13 cellular contexts compared by ENCODE assay signal in genomic region chr12:49808686-49809368, GRCh38. TPM values are rescaled to one million over a fixed set of nuclear protein-coding genes. Genes with fewer than 3 reads are reported as not detected.
DNase-seq lines count a peak whose midpoint lies in the region; ATAC-seq and TF ChIP-seq lines count a peak whose summit lies in the region.
"Had no signal": no experiment of that assay in that cellular context is flagged by ENCODE, and none has a peak within 500 bp of the region (broad histone marks: within the 10 kb centered on the region; RNA-seq: fewer than 3 reads in every experiment).

No MANE protein-coding gene starts in this region.

- H3K4me1 ChIP-seq in tibial artery: peaks cover 0 to 32% (median 23%) of the 10 kb centered on the region in 4 donors

- no peaks in the 10 kb centered on the region for H3K9me3 ChIP-seq in tibial artery

- H3K27ac Mint-ChIP-seq in neural crest cell (ENCODE audit: unreplicated experiment): peak overlapping the region; percentile 97
- H3K27ac Mint-ChIP-seq: activated T-helper 1 cell treated with anti-CD3 and anti-CD28 coated beads, Interleukin-12 subunit alpha, Interleukin-12 subunit beta, Interleukin-2, Interleukin-4 antibody, amounts not matched to agents 30 ng/mL and 10 ng/mL and 1 ng/mL, durations not matched to agents 14 hours and 24 hours and 36 hours; naive thymus-derived CD8-positive, alpha-beta T cell had no signal

- ATAC-seq in left ventricle myocardium superior (peak; percentile 81), HG03025 (IDR thresholded peaks at IDR 0.05; ENCODE audit: low FRiP score, unreplicated experiment) (no peak), HG02884 (IDR thresholded peaks at IDR 0.05; ENCODE audit: unreplicated experiment) (no peak), GM18505 (IDR thresholded peaks at IDR 0.05; ENCODE audit: unreplicated experiment) (no peak)
- ATAC-seq: naive thymus-derived CD8-positive, alpha-beta T cell had no signal

- no peak for TF ChIP-seq CTCF in neural crest cell (conservative IDR thresholded peaks at IDR 0.05)
- no peak for TF ChIP-seq CTCF in tibial artery (IDR thresholded peaks at IDR 0.05)

- no peaks in the 10 kb centered on the region for H3K36me3 Mint-ChIP-seq in neural crest cell (ENCODE audit: low read depth)

- H3K4me1 Mint-ChIP-seq in neural crest cell: peaks cover 58% of the 10 kb centered on the region

- peak overlapping the region; percentile 60 for H3K4me3 Mint-ChIP-seq in neural crest cell
- H3K4me3 Mint-ChIP-seq: activated T-helper 1 cell treated with anti-CD3 and anti-CD28 coated beads, Interleukin-12 subunit alpha, Interleukin-12 subunit beta, Interleukin-2, Interleukin-4 antibody, amounts not matched to agents 30 ng/mL and 10 ng/mL and 1 ng/mL, durations not matched to agents 14 hours and 24 hours and 36 hours; IgD-negative memory B cell; naive thymus-derived CD8-positive, alpha-beta T cell had no signal

- peak; percentile 83 for DNase-seq in left ventricle myocardium superior
- DNase-seq in neural crest cell (ENCODE audit: low read depth, low spot score): peak; percentile 41
- DNase-seq in tibial artery: peak; percentile 50 to 79
- DNase-seq in activated CD8-positive, alpha-beta memory T cell treated with anti-CD3 and anti-CD28 coated beads, Interleukin-2, amount 50 U/mL, for 4 hours: no peak
- DNase-seq: EL; naive thymus-derived CD8-positive, alpha-beta T cell; T-helper 9 cell had no signal

- H3K27me3 Mint-ChIP-seq in neural crest cell (ENCODE audit: low read depth): no peaks in the 10 kb centered on the region
- H3K27me3 Mint-ChIP-seq: IgD-negative memory B cell; naive thymus-derived CD8-positive, alpha-beta T cell had no signal

- no peak for TF ChIP-seq POLR2A in GM18505 (IDR thresholded peaks at IDR 0.05; ENCODE audit: borderline replicate concordance, extremely low read depth, insufficient read depth, insufficient read length)

- peaks cover 19 to 32% (median 30%) of the 10 kb centered on the region in 3 donors for H3K36me3 ChIP-seq in tibial artery

- intact Hi-C loops in left ventricle myocardium superior (cut with micrococcal nuclease): no loop called here
- intact Hi-C loops in tibial artery (cut with DNase I; ENCODE audit: low total_unique reads): no loop called here

- H3K9me3 Mint-ChIP-seq in neural crest cell: no peaks in the 10 kb centered on the region
- H3K9me3 Mint-ChIP-seq: activated T-helper 1 cell treated with anti-CD3 and anti-CD28 coated beads, Interleukin-12 subunit alpha, Interleukin-12 subunit beta, Interleukin-2, Interleukin-4 antibody, amounts not matched to agents 30 ng/mL and 10 ng/mL and 1 ng/mL, durations not matched to agents 14 hours and 24 hours and 36 hours; IgD-negative memory B cell; naive thymus-derived CD8-positive, alpha-beta T cell had no signal

- H3K4me3 ChIP-seq in tibial artery: peak overlapping the region in 1 of 2 donors; percentile 21

- H3K27ac ChIP-seq in angular gyrus (ENCODE audit: low read depth, low read length) (peak overlapping the region; percentile 93), tibial artery (peak overlapping the region; percentile 68 to 71)

- no peaks in the 10 kb centered on the region for H3K27me3 ChIP-seq in tibial artery

RNA-seq across cellular contexts. Expression of gene NCKAP5L, which starts 19.4 kb away (rescaled TPM):
- total RNA-seq in left ventricle myocardium superior (32.3 TPM), neural crest cell (40.8 and 45.0 TPM in 2 replicates)

RNA-seq across cellular contexts. Expression of gene BCDIN3D, which starts 34.1 kb away (rescaled TPM):
- total RNA-seq in left ventricle myocardium superior: 2.7 TPM
- 7.9 and 9.6 TPM in 2 replicates for total RNA-seq in neural crest cell
